1 cellular context compared by ENCODE assay signal in the genomic region with DNA sequence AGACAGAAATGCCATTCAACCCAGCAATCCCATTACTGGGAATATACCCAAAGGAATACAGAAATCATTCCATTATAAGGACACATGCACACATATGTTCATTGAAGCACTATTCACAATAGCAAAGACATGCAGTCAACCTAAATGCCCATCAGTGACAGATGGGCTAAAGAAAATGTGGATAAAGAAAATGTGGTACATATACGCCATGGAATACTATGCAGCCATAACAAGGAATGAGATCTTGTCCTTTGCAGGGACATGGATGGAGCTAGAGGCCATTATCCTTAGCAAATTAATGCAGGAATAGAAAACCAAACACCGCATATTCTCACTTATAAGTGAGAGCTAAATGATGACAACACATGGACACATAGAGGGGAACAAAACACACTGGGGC. TPM values are rescaled to one million over a fixed set of nuclear protein-coding genes. Genes with fewer than 3 reads are reported as not detected.
"Had no signal": no experiment of that assay in that cellular context is flagged by ENCODE, and none has a peak within 500 bp of the region (broad histone marks: within the 10 kb centered on the region; RNA-seq: fewer than 3 reads in every experiment).

No MANE protein-coding gene starts in this region.

RNA-seq across cellular contexts. Expression of gene LPAR1, which starts 9.0 kb away (rescaled TPM):
- polyA plus RNA-seq: naive thymus-derived CD4-positive, alpha-beta T cell had no signal
